In genomic region chr3:122067588-122068240, GRCh38 we compare ENCODE assay signal across 14 cellular contexts. TPM values are rescaled to one million over a fixed set of nuclear protein-coding genes. Genes with fewer than 3 reads are reported as not detected.
A peak's percentile ranks its signal among the peaks of the same experiment; 100 is the strongest.
DNase-seq lines count a peak whose midpoint lies in the region; ATAC-seq and TF ChIP-seq lines count a peak whose summit lies in the region.
"Had no signal": no experiment of that assay in that cellular context is flagged by ENCODE, and none has a peak within 500 bp of the region (broad histone marks: within the 10 kb centered on the region; RNA-seq: fewer than 3 reads in every experiment).

No MANE protein-coding gene starts in this region.

- H3K9ac ChIP-seq in MM.1S (ENCODE audit: low read length), result no peak overlapping the region

- no peaks in the 10 kb centered on the region for H3F3A ChIP-seq in MM.1S (ENCODE audit: insufficient read depth, low read length)

- no peak overlapping the region for H2AFZ ChIP-seq in MM.1S (ENCODE audit: low read length)

- H3K27ac Mint-ChIP-seq in activated CD4-positive, alpha-beta T cell treated with anti-CD3 and anti-CD28 coated beads for 36 hours, result no peak overlapping the region
- H3K27ac Mint-ChIP-seq in stimulated activated naive B cell treated with anti-CD40 and anti-IgM and Interleukin-4, amounts not matched to agents 10 μg/mL and 1 μg/mL and 100 μg/mL, for 72 hours, result no peak overlapping the region

- no peaks in the 10 kb centered on the region for H3K9me3 Mint-ChIP-seq in activated CD4-positive, alpha-beta T cell treated with anti-CD3 and anti-CD28 coated beads for 36 hours (ENCODE audit: low read depth)
- no peaks in the 10 kb centered on the region for H3K9me3 Mint-ChIP-seq in stimulated activated naive B cell treated with anti-CD40 and anti-IgM and Interleukin-4, amounts not matched to agents 10 μg/mL and 1 μg/mL and 100 μg/mL, for 72 hours

- peaks cover 10% of the 10 kb centered on the region; the same call in 1 of the 2 replicates for H3K4me1 ChIP-seq in MM.1S (ENCODE audit: low read length)
- H3K4me1 ChIP-seq: SJCRH30 had no signal

- no peaks in the 10 kb centered on the region for H3K36me3 ChIP-seq in MM.1S (replicated peaks; ENCODE audit: insufficient read depth, low read length)
- H3K36me3 ChIP-seq: heart right ventricle, right lobe of liver, SJCRH30 had no signal

- no peaks in the 10 kb centered on the region for H3K9me3 ChIP-seq in MM.1S (replicated peaks; ENCODE audit: insufficient read depth, low read length)
- H3K9me3 ChIP-seq: right lobe of liver, SJCRH30 had no signal

- ATAC-seq in activated CD4-positive, alpha-beta T cell treated with anti-CD3 and anti-CD28 coated beads for 36 hours, result peak; percentile 33
- peak; percentile 34 for ATAC-seq in HG02763 (IDR thresholded peaks at IDR 0.05; ENCODE audit: unreplicated experiment)
- peak; percentile 81 for ATAC-seq in stimulated activated naive B cell treated with anti-CD40 and anti-IgM and Interleukin-4, amounts not matched to agents 10 μg/mL and 1 μg/mL and 100 μg/mL, for 72 hours (replicated peaks)
- ATAC-seq in left lobe of liver, result no peak
- ATAC-seq: heart right ventricle had no signal

- H3K79me2 ChIP-seq in MM.1S (ENCODE audit: low read length), result peaks cover 58% of the 10 kb centered on the region

- H3K9me2 ChIP-seq in MM.1S (replicated peaks; ENCODE audit: insufficient read depth, low read length), result no peaks in the 10 kb centered on the region

- CTCF ChIA-PET in activated CD4-positive, alpha-beta T cell treated with anti-CD3 and anti-CD28 coated beads for 36 hours (lab: Charles Lee), result no interaction called here

- no peaks in the 10 kb centered on the region for H3K36me3 Mint-ChIP-seq in activated CD4-positive, alpha-beta T cell treated with anti-CD3 and anti-CD28 coated beads for 36 hours (ENCODE audit: low read depth)
- peaks cover 8 to 14% of the 10 kb centered on the region in 2 donors for H3K36me3 Mint-ChIP-seq in stimulated activated naive B cell treated with anti-CD40 and anti-IgM and Interleukin-4, amounts not matched to agents 10 μg/mL and 1 μg/mL and 100 μg/mL, for 72 hours

- H4K20me1 ChIP-seq in MM.1S (ENCODE audit: insufficient read depth, low read length), result no peaks in the 10 kb centered on the region

- H3K4me3 Mint-ChIP-seq in activated CD4-positive, alpha-beta T cell treated with anti-CD3 and anti-CD28 coated beads for 36 hours, result no peak overlapping the region
- H3K4me3 Mint-ChIP-seq in stimulated activated naive B cell treated with anti-CD40 and anti-IgM and Interleukin-4, amounts not matched to agents 10 μg/mL and 1 μg/mL and 100 μg/mL, for 72 hours, result no peak overlapping the region

- DNase-seq in activated CD4-positive, alpha-beta T cell treated with anti-CD3 and anti-CD28 coated beads for 36 hours, result no peak
- no peak for DNase-seq in activated CD4-positive, alpha-beta T cell treated with anti-CD3 and anti-CD28 coated beads for 4 hours
- DNase-seq in NOMO-1 (lab: John Stamatoyannopoulos, UW; ENCODE audit: unreplicated experiment in 2 of 2), result peak; percentile 55 to 83
- no peak for DNase-seq in stimulated activated naive B cell treated with anti-CD40 and anti-IgM and Interleukin-4, amounts not matched to agents 10 μg/mL and 1 μg/mL and 100 μg/mL, for 72 hours
- DNase-seq in left lobe of liver (ENCODE audit: low spot score), result no peak
- no peak for DNase-seq in head of caudate nucleus
- no peak for DNase-seq in MM.1S
- DNase-seq: DMS79; effector memory CD4-positive, alpha-beta T cell; heart right ventricle; NCI-H146; right lobe of liver; SJCRH30 had no signal

- TF ChIP-seq CTCF in MM.1S (IDR thresholded peaks at IDR 0.05; ENCODE audit: low read length), result no peak

- no peak overlapping the region for H3K27ac ChIP-seq in MM.1S (ENCODE audit: low read length)
- H3K27ac ChIP-seq: right lobe of liver, SJCRH30 had no signal

- peaks cover 4% of the 10 kb centered on the region for H3K27me3 Mint-ChIP-seq in activated CD4-positive, alpha-beta T cell treated with anti-CD3 and anti-CD28 coated beads for 36 hours
- H3K27me3 Mint-ChIP-seq in stimulated activated naive B cell treated with anti-CD40 and anti-IgM and Interleukin-4, amounts not matched to agents 10 μg/mL and 1 μg/mL and 100 μg/mL, for 72 hours, result no peaks in the 10 kb centered on the region

- H3K4me1 Mint-ChIP-seq in activated CD4-positive, alpha-beta T cell treated with anti-CD3 and anti-CD28 coated beads for 36 hours, result peaks cover 4% of the 10 kb centered on the region
- H3K4me1 Mint-ChIP-seq in stimulated activated naive B cell treated with anti-CD40 and anti-IgM and Interleukin-4, amounts not matched to agents 10 μg/mL and 1 μg/mL and 100 μg/mL, for 72 hours, result peaks cover 31 to 54% of the 10 kb centered on the region in 2 donors

- intact Hi-C loops in activated CD4-positive, alpha-beta T cell treated with anti-CD3 and anti-CD28 coated beads for 36 hours (cut with DNase I, micrococcal nuclease), result no loop called here
- intact Hi-C loops in head of caudate nucleus (cut with DNase I), result no loop called here

- no peak overlapping the region for H3K4me2 ChIP-seq in MM.1S (ENCODE audit: low read depth, low read length)

- POLR2A ChIA-PET in activated CD4-positive, alpha-beta T cell treated with anti-CD3 and anti-CD28 coated beads for 36 hours (lab: Charles Lee), result no interaction called here

- H3K4me3 ChIP-seq in MM.1S (ENCODE audit: low read length), result no peak overlapping the region
- H3K4me3 ChIP-seq: heart right ventricle, right lobe of liver, SJCRH30 had no signal

- no peaks in the 10 kb centered on the region for H3K27me3 ChIP-seq in MM.1S (replicated peaks; ENCODE audit: insufficient read depth, low read length)
- H3K27me3 ChIP-seq: heart right ventricle, right lobe of liver, SJCRH30 had no signal

RNA-seq across cellular contexts. Expression of gene CD86, which starts 12.6 kb away (rescaled TPM):
- under 1 TPM; 0.09 to 0.25 TPM for total RNA-seq in activated CD4-positive, alpha-beta T cell treated with anti-CD3 and anti-CD28 coated beads for 36 hours
- total RNA-seq in left lobe of liver, result 1.4 TPM
- total RNA-seq: SJCRH30 had no signal

RNA-seq across cellular contexts. Expression of gene ILDR1, which starts 45.7 kb away (rescaled TPM):
- total RNA-seq in activated CD4-positive, alpha-beta T cell treated with anti-CD3 and anti-CD28 coated beads for 36 hours, result under 1 TPM; 0.09 to 0.11 TPM
- 0.15 TPM for total RNA-seq in left lobe of liver
- total RNA-seq: SJCRH30 had no signal

Comparison
In these comparisons a context has a peak if more than half of its experiments do, and no peak if none do; other contexts are left out.
1. DNase-seq: peak in NOMO-1 (2 of 2); none in activated CD4-positive, alpha-beta T cell treated with anti-CD3 and anti-CD28 coated beads for 36 hours (single experiment), activated CD4-positive, alpha-beta T cell treated with anti-CD3 and anti-CD28 coated beads for 4 hours (0 of 2), stimulated activated naive B cell treated with anti-CD40 and anti-IgM and Interleukin-4, amounts not matched to agents 10 μg/mL and 1 μg/mL and 100 μg/mL, for 72 hours (single experiment), left lobe of liver (single experiment), head of caudate nucleus (0 of 42) and MM.1S (single experiment).